Comparison of ENCODE assay signal across 8 cellular contexts in the genomic region with DNA sequence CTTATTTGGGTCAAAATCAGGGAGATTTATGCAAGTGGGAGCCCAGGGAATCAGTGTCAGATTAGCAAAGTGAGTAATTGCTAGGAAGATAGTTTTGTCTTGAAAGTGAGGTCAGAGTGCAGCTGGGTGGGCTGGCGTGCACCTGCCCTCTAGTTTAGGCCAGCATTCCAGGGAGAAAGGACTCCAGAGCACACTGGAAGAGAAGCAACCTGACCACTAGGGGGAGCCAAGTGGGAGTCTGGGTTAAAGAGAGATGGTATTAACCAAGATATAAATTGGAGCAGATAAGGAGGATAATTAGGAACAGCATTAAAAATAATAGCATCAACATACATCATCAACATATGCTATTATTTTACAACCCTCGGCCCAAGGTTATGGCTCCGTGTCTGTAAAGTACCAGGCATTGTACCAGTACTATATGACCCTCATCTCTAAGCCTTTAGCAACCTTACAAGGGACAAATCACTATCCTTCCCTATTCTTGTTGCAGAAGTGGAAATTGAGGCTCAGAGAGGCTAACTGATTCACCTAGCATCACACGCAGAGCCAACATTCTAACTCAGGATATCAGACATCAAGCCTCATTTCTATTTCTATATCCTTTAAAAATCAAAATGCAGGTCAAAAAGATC. TPM values are rescaled to one million over a fixed set of nuclear protein-coding genes. Genes with fewer than 3 reads are reported as not detected.
DNase-seq lines count a peak whose midpoint lies in the region; ATAC-seq and TF ChIP-seq lines count a peak whose summit lies in the region.

No MANE protein-coding gene starts in this region.

- no peaks in the 10 kb centered on the region for H3K27me3 ChIP-seq in RWPE2 (ENCODE audit: insufficient read depth, poor library complexity, severe bottlenecking)
- H3K27me3 ChIP-seq in testis = no peaks in the 10 kb centered on the region

- H3K9me3 Mint-ChIP-seq in activated CD4-positive, alpha-beta T cell treated with anti-CD3 and anti-CD28 coated beads for 36 hours (ENCODE audit: low read depth) = no peaks in the 10 kb centered on the region

- TF ChIP-seq CTCF in RWPE2 (IDR thresholded peaks at IDR 0.05; ENCODE audit: poor library complexity, severe bottlenecking) (peak; percentile 99), testis (IDR thresholded peaks at IDR 0.05) (peak; percentile 29 to 59 (median 52))

- ATAC-seq in activated CD4-positive, alpha-beta T cell treated with anti-CD3 and anti-CD28 coated beads for 36 hours = no peak
- ATAC-seq in RWPE2 (ENCODE audit: low read depth) (peak; percentile 73), GM18858 (IDR thresholded peaks at IDR 0.05; ENCODE audit: unreplicated experiment) (no peak), GM21447 (IDR thresholded peaks at IDR 0.05; ENCODE audit: unreplicated experiment) (no peak)

- H3K4me1 ChIP-seq in RWPE2 (ENCODE audit: insufficient read depth, poor library complexity, severe bottlenecking) (no peaks in the 10 kb centered on the region), testis (no peaks in the 10 kb centered on the region)

- H3K27me3 Mint-ChIP-seq in activated CD4-positive, alpha-beta T cell treated with anti-CD3 and anti-CD28 coated beads for 36 hours = peaks cover 10% of the 10 kb centered on the region

- intact Hi-C loops in activated CD4-positive, alpha-beta T cell treated with anti-CD3 and anti-CD28 coated beads for 36 hours (cut with DNase I, micrococcal nuclease) = no loop called here
- intact Hi-C loops in testis (cut with DNase I; ENCODE audit: low total_unique reads) = no loop called here

- POLR2A ChIA-PET in activated CD4-positive, alpha-beta T cell treated with anti-CD3 and anti-CD28 coated beads for 36 hours (lab: Charles Lee) = no interaction called here

- H3K36me3 ChIP-seq in RWPE2 (ENCODE audit: low read depth) (no peaks in the 10 kb centered on the region), testis (ENCODE audit: low read depth, missing control alignments) (no peaks in the 10 kb centered on the region)

- H3K9me3 ChIP-seq in RWPE2 (ENCODE audit: severe bottlenecking) (no peaks in the 10 kb centered on the region), testis (no peaks in the 10 kb centered on the region)

- H3K4me3 ChIP-seq in RWPE2 (ENCODE audit: severe bottlenecking) (no peak overlapping the region), testis (no peak overlapping the region)

- no peak overlapping the region for H3K4me3 Mint-ChIP-seq in activated CD4-positive, alpha-beta T cell treated with anti-CD3 and anti-CD28 coated beads for 36 hours

- no peak overlapping the region for H3K27ac Mint-ChIP-seq in activated CD4-positive, alpha-beta T cell treated with anti-CD3 and anti-CD28 coated beads for 36 hours

- H3K27ac ChIP-seq in RWPE2 (ENCODE audit: poor library complexity, severe bottlenecking) (no peak overlapping the region), testis (no peak overlapping the region)

- H3K4me1 Mint-ChIP-seq in activated CD4-positive, alpha-beta T cell treated with anti-CD3 and anti-CD28 coated beads for 36 hours = no peaks in the 10 kb centered on the region

- 69 to 77% methylated on average over 4 of the region's 4 CpGs for WGBS in testis, 2 donors

- CTCF ChIA-PET in activated CD4-positive, alpha-beta T cell treated with anti-CD3 and anti-CD28 coated beads for 36 hours (lab: Charles Lee) = interaction anchor here (1.4 kb wide), 1 partner anchor 12 kb away, joined by 4 read pairs; no protein-coding TSS in a partner anchor

- peak; percentile 51 for DNase-seq in activated CD4-positive, alpha-beta T cell treated with anti-CD3 and anti-CD28 coated beads for 36 hours
- DNase-seq in activated CD4-positive, alpha-beta T cell treated with anti-CD3 and anti-CD28 coated beads, Interleukin-2, amount 50 U/mL, for 1 hour = no peak
- DNase-seq in Kasumi-1 (lab: John Stamatoyannopoulos, UW) = peak; percentile 11 to 22
- DNase-seq in RWPE2 (ENCODE audit: low spot score) = no peak
- peak; percentile 23 for DNase-seq in fibroblast of peridontal ligament (ENCODE audit: extremely low read depth)
- peak; percentile 56 for DNase-seq in testis

- no peak for TF ChIP-seq POLR2A in testis (IDR thresholded peaks at IDR 0.05)

- no peaks in the 10 kb centered on the region for H3K36me3 Mint-ChIP-seq in activated CD4-positive, alpha-beta T cell treated with anti-CD3 and anti-CD28 coated beads for 36 hours (ENCODE audit: low read depth)

RNA-seq across cellular contexts. Expression of a gene that starts 57.8 kb away (rescaled TPM):
- total RNA-seq in activated CD4-positive, alpha-beta T cell treated with anti-CD3 and anti-CD28 coated beads for 36 hours = not detected
- 10 to 100 TPM; 12.0 to 12.2 TPM for total RNA-seq in testis
- 4.8 TPM for polyA plus RNA-seq in testis (ENCODE audit: insufficient read depth, low read depth, low replicate concordance)

Comparison
In these comparisons a context has a peak if more than half of its experiments do, and no peak if none do; other contexts are left out.
1. DNase-seq: peak in activated CD4-positive, alpha-beta T cell treated with anti-CD3 and anti-CD28 coated beads for 36 hours (single experiment), Kasumi-1 (2 of 2), fibroblast of peridontal ligament (single experiment) and testis (single experiment); none in activated CD4-positive, alpha-beta T cell treated with anti-CD3 and anti-CD28 coated beads, Interleukin-2, amount 50 U/mL, for 1 hour (single experiment) and RWPE2 (single experiment).
2. RNA of a gene that starts 57.8 kb away (total RNA-seq): 12.0 to 12.2 TPM in testis; not detected in activated CD4-positive, alpha-beta T cell treated with anti-CD3 and anti-CD28 coated beads for 36 hours; every median in the first group is over 10 times any median in the second.